22 cellular contexts compared by ENCODE assay signal in the genomic region with DNA sequence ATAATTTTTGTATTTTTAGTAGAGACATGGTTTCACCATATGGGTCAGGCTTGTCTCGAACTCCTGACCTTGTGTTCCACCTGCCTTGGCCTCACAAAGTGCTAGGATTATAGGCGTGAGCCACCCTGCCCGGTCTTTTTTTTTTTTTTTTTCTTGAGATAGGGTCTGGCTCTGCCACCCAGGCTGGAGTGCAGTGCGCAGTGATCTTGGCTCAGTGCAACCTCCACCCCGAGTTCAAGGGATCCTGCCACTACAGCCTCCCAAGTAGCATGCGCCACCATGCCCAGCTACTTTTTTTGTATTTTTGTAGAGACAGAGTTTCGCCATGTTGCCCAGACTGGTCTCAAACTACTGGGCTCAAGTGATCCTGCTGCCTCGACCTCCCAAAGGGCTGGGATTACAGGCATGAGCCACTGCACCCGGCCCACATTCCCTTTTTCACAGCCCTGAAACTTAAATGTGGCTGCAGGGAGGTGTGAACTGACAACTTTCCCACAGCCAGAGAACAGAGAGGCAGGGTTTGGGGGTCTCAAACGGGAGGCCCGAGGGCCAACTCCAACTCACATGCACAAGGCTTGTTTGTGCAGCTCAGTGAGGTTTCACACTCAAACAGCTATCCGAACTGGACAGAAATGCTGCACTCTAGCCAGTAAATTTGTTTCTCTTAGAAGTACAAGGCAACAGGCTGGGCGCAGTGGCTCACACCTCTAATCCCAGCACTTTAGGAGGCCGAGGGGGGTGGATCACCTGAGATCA. TPM values are rescaled to one million over a fixed set of nuclear protein-coding genes. Genes with fewer than 3 reads are reported as not detected.
"Had no signal": no experiment of that assay in that cellular context is flagged by ENCODE, and none has a peak within 500 bp of the region (broad histone marks: within the 10 kb centered on the region; RNA-seq: fewer than 3 reads in every experiment).

No MANE protein-coding gene starts in this region.

- H3K4me2 ChIP-seq: smooth muscle cell had no signal

- H3K27ac Mint-ChIP-seq: activated naive CD4-positive, alpha-beta T cell treated with anti-CD3 and anti-CD28 coated beads, Interleukin-2, amount 50 U/mL, for 24 hours; brain; memory B cell; stimulated activated memory B cell treated with anti-CD40 and anti-IgM and Interleukin-4, amounts not matched to agents 10 μg/mL and 1 μg/mL and 100 μg/mL, for 72 hours; T-helper 1 cell treated with Interleukin-12 subunit alpha and Interleukin-12 subunit beta and Interleukin-4 antibody, amounts not matched to agents 30 μg/mL and 1 μg/mL, for 36 hours; WTC11 had no signal

- H3K9me3 Mint-ChIP-seq: activated naive CD4-positive, alpha-beta T cell treated with anti-CD3 and anti-CD28 coated beads, Interleukin-2, amount 50 U/mL, for 24 hours; memory B cell; stimulated activated memory B cell treated with anti-CD40 and anti-IgM and Interleukin-4, amounts not matched to agents 10 μg/mL and 1 μg/mL and 100 μg/mL, for 72 hours; T-helper 1 cell treated with Interleukin-12 subunit alpha and Interleukin-12 subunit beta and Interleukin-4 antibody, amounts not matched to agents 30 μg/mL and 1 μg/mL, for 36 hours; WTC11 had no signal

- H3K36me3 Mint-ChIP-seq: activated naive CD4-positive, alpha-beta T cell treated with anti-CD3 and anti-CD28 coated beads, Interleukin-2, amount 50 U/mL, for 24 hours; brain; memory B cell; stimulated activated memory B cell treated with anti-CD40 and anti-IgM and Interleukin-4, amounts not matched to agents 10 μg/mL and 1 μg/mL and 100 μg/mL, for 72 hours; WTC11 had no signal

- DNase-seq: activated gamma-delta T cell treated with Interleukin-2 at 50 U/mL for 16 hours; activated T-cell treated with anti-CD3 and anti-CD28 coated beads, Interleukin-2, amount 50 U/mL, for 1 hour; anterior cingulate cortex; caudate nucleus; dermis blood vessel endothelial cell; effector CD8-positive, alpha-beta T cell; left cardiac atrium; nucleus accumbens; right lobe of liver; stimulated activated CD4-positive, alpha-beta T cell treated with anti-CD3 and anti-CD28 coated beads, Interleukin-15, amount 100 ng/mL, for 24 hours; T1000; transverse colon had no signal

- ATAC-seq: left cardiac atrium; right lobe of liver; stimulated activated memory B cell treated with anti-CD40 and anti-IgM and Interleukin-4, amounts not matched to agents 10 μg/mL and 1 μg/mL and 100 μg/mL, for 72 hours; WTC11 had no signal

- H3K27ac ChIP-seq: right lobe of liver, transverse colon had no signal

- H3K27me3 ChIP-seq: right lobe of liver had no signal

- H3K36me3 ChIP-seq: right lobe of liver, stomach, transverse colon had no signal

- H3K4me3 ChIP-seq: right lobe of liver, smooth muscle cell, stomach, transverse colon had no signal

- H3K9me3 ChIP-seq: right lobe of liver, stomach, transverse colon had no signal

- H3K4me3 Mint-ChIP-seq: activated naive CD4-positive, alpha-beta T cell treated with anti-CD3 and anti-CD28 coated beads, Interleukin-2, amount 50 U/mL, for 24 hours; brain; memory B cell; stimulated activated memory B cell treated with anti-CD40 and anti-IgM and Interleukin-4, amounts not matched to agents 10 μg/mL and 1 μg/mL and 100 μg/mL, for 72 hours; T-helper 1 cell treated with Interleukin-12 subunit alpha and Interleukin-12 subunit beta and Interleukin-4 antibody, amounts not matched to agents 30 μg/mL and 1 μg/mL, for 36 hours; WTC11 had no signal

RNA-seq across cellular contexts. Expression of gene S1PR5, which starts 4.4 kb away (rescaled TPM):
- total RNA-seq: endothelial cell of umbilical vein, transverse colon had no signal
- polyA plus RNA-seq: endothelial cell of umbilical vein, neural cell had no signal
